4 cellular contexts compared by ENCODE assay signal in the genomic region with DNA sequence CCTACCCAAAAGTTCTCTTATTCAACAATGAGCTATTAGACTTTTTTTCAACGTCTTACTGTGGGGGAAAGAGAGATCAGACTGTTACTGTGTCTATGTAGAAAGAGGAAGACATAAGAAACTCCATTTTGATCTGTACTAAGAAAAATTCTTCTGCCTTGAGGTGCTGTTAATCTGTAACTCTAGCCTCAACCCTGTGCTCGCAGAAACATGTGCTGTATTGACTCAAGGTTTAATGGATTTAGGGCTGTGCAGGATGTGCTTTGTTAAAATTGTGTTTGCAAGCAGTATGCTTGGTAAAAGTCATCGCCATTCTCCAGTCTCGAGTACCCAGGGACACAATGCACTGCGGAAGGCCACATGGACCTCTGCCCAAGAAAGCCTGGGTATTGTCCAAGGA. TPM values are rescaled to one million over a fixed set of nuclear protein-coding genes. Genes with fewer than 3 reads are reported as not detected.
"Had no signal": no experiment of that assay in that cellular context is flagged by ENCODE, and none has a peak within 500 bp of the region (broad histone marks: within the 10 kb centered on the region; RNA-seq: fewer than 3 reads in every experiment).

No MANE protein-coding gene starts in this region.

RNA-seq across cellular contexts. Expression of gene KIAA0319, which starts 15.8 kb away (rescaled TPM):
- total RNA-seq: gastrocnemius medialis, left ventricle myocardium superior, lung microvascular endothelial cell, osteocyte had no signal
